Comparison of ENCODE assay signal across 16 cellular contexts in the genomic region with DNA sequence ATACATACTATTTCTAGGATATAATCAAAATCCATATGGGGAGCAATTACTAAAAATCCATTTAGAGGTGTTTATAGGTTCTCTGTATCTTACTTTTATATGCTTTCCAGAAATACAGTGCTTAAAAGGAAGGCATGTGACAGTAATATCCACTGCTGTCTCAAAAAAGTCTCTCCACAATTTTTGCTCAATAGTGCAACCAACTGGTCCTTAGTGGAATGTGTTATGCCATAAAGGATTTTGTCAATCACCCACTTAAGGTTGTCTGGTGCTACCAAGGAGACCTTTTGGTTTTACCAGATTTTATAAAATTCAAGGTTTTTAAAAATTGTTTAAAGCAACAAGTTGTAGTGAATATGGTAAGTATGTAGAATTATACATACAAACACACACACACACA.
A peak's percentile ranks its signal among the peaks of the same experiment; 100 is the strongest.
DNase-seq lines count a peak whose midpoint lies in the region; ATAC-seq, FAIRE-seq and TF ChIP-seq lines count a peak whose summit lies in the region.
"Had no signal": no experiment of that assay in that cellular context is flagged by ENCODE, and none has a peak within 500 bp of the region (broad histone marks: within the 10 kb centered on the region; RNA-seq: fewer than 3 reads in every experiment).

No MANE protein-coding gene starts in this region.

- H3K36me3 ChIP-seq in IMR-90 (ENCODE audit: control insufficient read depth, insufficient read depth, low read length): no peaks in the 10 kb centered on the region
- no peaks in the 10 kb centered on the region for H3K36me3 ChIP-seq in bronchial epithelial cell (ENCODE audit: control insufficient read depth, insufficient read depth, low read length)
- no peaks in the 10 kb centered on the region for H3K36me3 ChIP-seq in effector memory CD4-positive, alpha-beta T cell (ENCODE audit: control insufficient read depth, insufficient read depth, low read length)
- H3K36me3 ChIP-seq: gastroesophageal sphincter, neutrophil, WERI-Rb-1 had no signal

- H3K4me3 ChIP-seq in AG10803 (ENCODE audit: low read length): no peak overlapping the region
- H3K4me3 ChIP-seq in IMR-90 (ENCODE audit: insufficient read depth, low read depth, low read length): no peak overlapping the region
- H3K4me3 ChIP-seq in bronchial epithelial cell (ENCODE audit: low read depth, low read length): no peak overlapping the region
- H3K4me3 ChIP-seq in effector memory CD4-positive, alpha-beta T cell (ENCODE audit: insufficient read depth, low read depth, low read length, poor library complexity, severe bottlenecking): no peak overlapping the region
- H3K4me3 ChIP-seq: gastroesophageal sphincter had no signal

- FAIRE-seq in bronchial epithelial cell (lab: Jason Lieb, UNC) (no peak), D721Med (lab: Jason Lieb, UNC) (no peak)

- no peak overlapping the region for H3K27ac ChIP-seq in IMR-90 (ENCODE audit: insufficient read depth, low read length)
- H3K27ac ChIP-seq in effector memory CD4-positive, alpha-beta T cell (ENCODE audit: insufficient read depth, low read length, poor library complexity, severe bottlenecking): no peak overlapping the region
- H3K27ac ChIP-seq: gastroesophageal sphincter, neutrophil, WERI-Rb-1 had no signal

- POLR2A ChIA-PET in IMR-90 (lab: Charles Lee; ENCODE audit: unreplicated experiment): no interaction called here

- H3K4me2 ChIP-seq in IMR-90 (ENCODE audit: low read depth, low read length): no peak overlapping the region

- H3K79me1 ChIP-seq in IMR-90 (ENCODE audit: low read depth in 1 of 2, low read length in 2 of 2): no peaks in the 10 kb centered on the region

- no peak overlapping the region for H3K9ac ChIP-seq in IMR-90 (ENCODE audit: low read depth, low read length)

- BruUV-seq in IMR-90 (replicated peaks; lab: Mats Ljungman, UMichigan): no TSS peak

- TF ChIP-seq RAD21 in IMR-90 (IDR thresholded peaks at IDR 0.05; ENCODE audit: low read length): 0 out of 2 replicates have a peak, but pooled peaks have one; percentile 7

- H3K27me3 ChIP-seq in IMR-90 (ENCODE audit: control insufficient read depth, insufficient read depth, low read length): no peaks in the 10 kb centered on the region
- no peaks in the 10 kb centered on the region for H3K27me3 ChIP-seq in bronchial epithelial cell (ENCODE audit: control insufficient read depth, insufficient read depth, low read length)
- no peaks in the 10 kb centered on the region for H3K27me3 ChIP-seq in effector memory CD4-positive, alpha-beta T cell (replicated peaks; ENCODE audit: control insufficient read depth, insufficient read depth, low read length, poor library complexity, severe bottlenecking)
- H3K27me3 ChIP-seq: neutrophil had no signal

- 0 out of 2 replicates have a peak, but pooled peaks cover 2% of the 10 kb centered on the region for H3K9me3 ChIP-seq in IMR-90 (ENCODE audit: control insufficient read depth, insufficient read depth, low read length)
- H3K9me3 ChIP-seq in effector memory CD4-positive, alpha-beta T cell (ENCODE audit: control insufficient read depth, low read length): no peaks in the 10 kb centered on the region
- H3K9me3 ChIP-seq: neutrophil had no signal

- no peaks in the 10 kb centered on the region for H4K20me1 ChIP-seq in IMR-90 (ENCODE audit: insufficient read depth, low read length)

- H2BK5ac ChIP-seq in IMR-90 (ENCODE audit: low read depth, low read length, poor library complexity, severe bottlenecking): no peak overlapping the region

- intact Hi-C loops in IMR-90 (cut with micrococcal nuclease): no loop called here

- H2AFZ ChIP-seq in IMR-90 (replicated peaks; ENCODE audit: low read length, poor library complexity): no peak overlapping the region

- H3K23ac ChIP-seq in IMR-90 (ENCODE audit: low read depth, low read length): no peak overlapping the region

- H3K18ac ChIP-seq in IMR-90 (ENCODE audit: low read depth, low read length): no peak overlapping the region

- in situ Hi-C loops in IMR-90 (cut with MboI; ENCODE audit: low sequenced_read_pairs): no loop called here

- H3K56ac ChIP-seq in IMR-90 (ENCODE audit: extremely low read depth, insufficient read depth, low read length): no peak overlapping the region

- dilution Hi-C loops in IMR-90 (cut with HindIII; ENCODE audit: low sequenced_read_pairs, unreplicated experiment): no loop called here

- H2BK120ac ChIP-seq in IMR-90 (ENCODE audit: low read depth, low read length): no peak overlapping the region

- no peak for ATAC-seq in IMR-90 (ENCODE audit: low read depth)
- ATAC-seq: gastroesophageal sphincter; Panc1; stimulated activated effector memory CD8-positive, alpha-beta T cell treated with anti-CD3 and anti-CD28 coated beads, Interleukin-12 subunit alpha, Interleukin-12 subunit beta, amount 100 ng/mL, for 72 hours; T-cell had no signal

- no peak overlapping the region for H4K91ac ChIP-seq in IMR-90 (ENCODE audit: insufficient read depth, low read depth, low read length)

- no peak overlapping the region for H4K5ac ChIP-seq in IMR-90 (ENCODE audit: low read depth, low read length)

- CTCF ChIA-PET in IMR-90 (lab: Yijun Ruan, JAX): interaction anchor here (1.6 kb wide), 1 partner anchor 12 kb away, joined by 4 read pairs; no protein-coding TSS in a partner anchor

- H3K4me1 ChIP-seq in IMR-90 (ENCODE audit: control insufficient read depth, insufficient read depth, low read length): no peaks in the 10 kb centered on the region
- no peaks in the 10 kb centered on the region for H3K4me1 ChIP-seq in effector memory CD4-positive, alpha-beta T cell (ENCODE audit: control insufficient read depth, insufficient read depth, low read length, poor library complexity, severe bottlenecking)
- H3K4me1 ChIP-seq: gastroesophageal sphincter had no signal

- DNase-seq in AG10803 (ENCODE audit: low read depth) (no peak), IMR-90 (no peak), bronchial epithelial cell (ENCODE audit: low read depth) (peak; percentile 23), kidney glomerular epithelial cell (lab: John Stamatoyannopoulos, UW) (peak; percentile 22), mesenteric fat pad (ENCODE audit: low spot score) (no peak), D341Med (ENCODE audit: low spot score) (no peak), D721Med (ENCODE audit: insufficient read length, low spot score) (no peak)
- DNase-seq in effector memory CD4-positive, alpha-beta T cell: no peak
- DNase-seq: DMS153, NCI-H1092, T-cell, WERI-Rb-1 had no signal

- H2AK9ac ChIP-seq in IMR-90 (replicated peaks; ENCODE audit: low read depth, low read length, poor library complexity): no peak overlapping the region

- no peak overlapping the region for H3K14ac ChIP-seq in IMR-90 (replicated peaks; ENCODE audit: low read depth, low read length)

- H2BK15ac ChIP-seq in IMR-90 (ENCODE audit: low read depth, low read length): no peak overlapping the region

- TF ChIP-seq POLR2A in IMR-90 (IDR thresholded peaks at IDR 0.05; ENCODE audit: low read depth, low read length): no peak

- H2BK20ac ChIP-seq in IMR-90 (ENCODE audit: low read depth, low read length): no peak overlapping the region

- no peak overlapping the region for H4K8ac ChIP-seq in IMR-90 (ENCODE audit: low read depth in 2 of 2, low read length in 2 of 2)

- H3K9me1 ChIP-seq in IMR-90 (ENCODE audit: insufficient read depth, low read length): no peaks in the 10 kb centered on the region

- H2AK5ac ChIP-seq in IMR-90 (ENCODE audit: low read depth, low read length): no peak overlapping the region

- TF ChIP-seq CTCF in AG10803 (conservative IDR thresholded peaks at IDR 0.05; ENCODE audit: low read length): peak; percentile 27
- no peak for TF ChIP-seq CTCF in IMR-90 (conservative IDR thresholded peaks at IDR 0.05; ENCODE audit: low read depth, low read length)
- peak; percentile 26 for TF ChIP-seq CTCF in bronchial epithelial cell (IDR thresholded peaks at IDR 0.05; ENCODE audit: insufficient read depth, low read length, severe bottlenecking)
- no peak for TF ChIP-seq CTCF in D721Med (IDR thresholded peaks at IDR 0.05; ENCODE audit: insufficient read depth, missing control alignments)

- no peak overlapping the region for H3K4ac ChIP-seq in IMR-90 (ENCODE audit: low read depth, low read length)

TF ChIP-seq in IMR-90, 13 proteins besides CTCF, POLR2A, EP300 and RAD21:
- TF ChIP-seq SMC3 (IDR thresholded peaks at IDR 0.05; ENCODE audit: low read depth, low read length) (no peak), BHLHE40 (IDR thresholded peaks at IDR 0.05; ENCODE audit: low read depth, low read length) (no peak), RCOR1 (IDR thresholded peaks at IDR 0.05; ENCODE audit: insufficient replicate concordance, low read length) (no peak), NFE2L2 (IDR thresholded peaks at IDR 0.05; ENCODE audit: low read depth, low read length) (no peak), CEBPB (IDR thresholded peaks at IDR 0.05; ENCODE audit: low read depth, low read length) (no peak), ELK1 (IDR thresholded peaks at IDR 0.05; ENCODE audit: borderline replicate concordance, low read depth, low read length) (no peak), CHD1 (IDR thresholded peaks at IDR 0.05; ENCODE audit: low read depth, low read length) (no peak), FOS (IDR thresholded peaks at IDR 0.05; ENCODE audit: low read depth, low read length) (no peak), MXI1 (IDR thresholded peaks at IDR 0.05; ENCODE audit: borderline replicate concordance, low read depth, low read length) (no peak), MAZ (IDR thresholded peaks at IDR 0.05; ENCODE audit: borderline replicate concordance, low read depth, low read length) (no peak), RFX5 (IDR thresholded peaks at IDR 0.05; ENCODE audit: low read depth, low read length) (no peak), MAFK (IDR thresholded peaks at IDR 0.05; ENCODE audit: low read depth, low read length) (no peak)
- TF ChIP-seq, protein P1, sequence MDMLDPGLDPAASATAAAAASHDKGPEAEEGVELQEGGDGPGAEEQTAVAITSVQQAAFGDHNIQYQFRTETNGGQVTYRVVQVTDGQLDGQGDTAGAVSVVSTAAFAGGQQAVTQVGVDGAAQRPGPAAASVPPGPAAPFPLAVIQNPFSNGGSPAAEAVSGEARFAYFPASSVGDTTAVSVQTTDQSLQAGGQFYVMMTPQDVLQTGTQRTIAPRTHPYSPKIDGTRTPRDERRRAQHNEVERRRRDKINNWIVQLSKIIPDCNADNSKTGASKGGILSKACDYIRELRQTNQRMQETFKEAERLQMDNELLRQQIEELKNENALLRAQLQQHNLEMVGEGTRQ (IDR thresholded peaks at IDR 0.05; ENCODE audit: low read depth, low read length): no peak

Comparison
In these comparisons a context has a peak if more than half of its experiments do, and no peak if none do; other contexts are left out.
1. DNase-seq: peak in bronchial epithelial cell (single experiment) and kidney glomerular epithelial cell (single experiment); none in AG10803 (single experiment), IMR-90 (single experiment), mesenteric fat pad (single experiment), D341Med (single experiment), effector memory CD4-positive, alpha-beta T cell (0 of 3) and D721Med (single experiment).
2. CTCF ChIP-seq: peak in AG10803 (single experiment) and bronchial epithelial cell (single experiment); none in IMR-90 (single experiment) and D721Med (single experiment).